8 cellular contexts compared by ENCODE assay signal in genomic region chr17:40313660-40314556, GRCh38. TPM values are rescaled to one million over a fixed set of nuclear protein-coding genes. Genes with fewer than 3 reads are reported as not detected.
DNase-seq lines count a peak whose midpoint lies in the region; ATAC-seq, FAIRE-seq and TF ChIP-seq lines count a peak whose summit lies in the region.

No MANE protein-coding gene starts in this region.

- in situ Hi-C loops in GM12878 (cut with MboI), result no loop called here

- peak overlapping the region; percentile 90 for H2AK5ac ChIP-seq in neuronal stem cell (ENCODE audit: low read depth, low read length)

- H3K18ac ChIP-seq in neuronal stem cell (ENCODE audit: low read length), result no peak overlapping the region

- no peaks in the 10 kb centered on the region for H3K27me3 ChIP-seq in CD8-positive, alpha-beta memory T cell (ENCODE audit: insufficient read depth, low read length, poor library complexity, severe bottlenecking)
- H3K27me3 ChIP-seq in GM12878 (replicated peaks in 1 of 2; ENCODE audit: control insufficient read depth in 2 of 2, insufficient read depth in 2 of 2, low read length in 1 of 2) (no peaks in the 10 kb centered on the region), neuronal stem cell (ENCODE audit: control insufficient read depth in 3 of 3, insufficient read depth in 3 of 3, low read depth in 1 of 3, low read length in 3 of 3) (peaks cover 0 to 12% (median 0%) of the 10 kb centered on the region in 3 experiments)

- no peak overlapping the region for H4K8ac ChIP-seq in neuronal stem cell (ENCODE audit: low read depth, low read length)

- FAIRE-seq in GM12878 (lab: Jason Lieb, UNC), result no peak

- RAD21 ChIA-PET in GM12878 (lab: Charles Lee; ENCODE audit: unreplicated experiment), result interaction anchor here (1.5 to 18.7 kb wide), 3 partner anchors 11 to 41 kb away, joined by 5 to 271 read pairs (median 6); no protein-coding TSS in a partner anchor

- no peak overlapping the region for H3K14ac ChIP-seq in neuronal stem cell (ENCODE audit: low read length)

- TF ChIP-seq CTCF in GM12878 (IDR thresholded peaks at IDR 0.05 in 2 of 3, conservative IDR thresholded peaks at IDR 0.05 in 1 of 3; ENCODE audit: control insufficient read depth in 2 of 3, extremely low read depth in 1 of 3, insufficient read depth in 1 of 3, low read depth in 3 of 3, low read length in 3 of 3), result no peak

- peaks cover 11% of the 10 kb centered on the region for H3K79me2 ChIP-seq in GM12878 (ENCODE audit: control insufficient read depth, insufficient read depth, low read length)

- H2BK15ac ChIP-seq in neuronal stem cell (ENCODE audit: low read length), result peak overlapping the region; percentile 96

- no peaks in the 10 kb centered on the region for H3K36me3 ChIP-seq in CD8-positive, alpha-beta memory T cell (ENCODE audit: insufficient read depth, low read length)
- H3K36me3 ChIP-seq in GM12878 (ENCODE audit: control insufficient read depth in 2 of 2, insufficient read depth in 2 of 2, low read length in 1 of 2) (no peaks in the 10 kb centered on the region; a peak in 1 of 4 replicates), neuronal stem cell (replicated peaks in 1 of 2; ENCODE audit: control insufficient read depth in 2 of 2, insufficient read depth in 2 of 2, low read length in 2 of 2) (no peaks in the 10 kb centered on the region)

- no peaks in the 10 kb centered on the region for H4K20me1 ChIP-seq in GM12878 (ENCODE audit: control insufficient read depth, insufficient read depth)

- POLR2A ChIA-PET in CD8-positive, alpha-beta memory T cell (lab: Charles Lee), result interaction anchor here (1.0 kb wide), 1 partner anchor 43 kb away, joined by 3 read pairs; no protein-coding TSS in a partner anchor
- POLR2A ChIA-PET in GM12878 (lab: Charles Lee), result interaction anchor here (0.6 to 9.8 kb wide), 2 partner anchors 11 to 212 kb away, joined by 3 to 123 read pairs; no protein-coding TSS in a partner anchor

- TF ChIP-seq EP300 in GM12878 (IDR thresholded peaks at IDR 0.05; ENCODE audit: borderline replicate concordance in 1 of 2, control insufficient read depth in 1 of 2, low read depth in 2 of 2, low read length in 2 of 2), result no peak

- H3K9me3 Mint-ChIP-seq in CD8-positive, alpha-beta memory T cell, result no peaks in the 10 kb centered on the region

- no peak overlapping the region for H3K9ac ChIP-seq in GM12878 (ENCODE audit: control insufficient read depth, insufficient read depth, low read length)
- H3K9ac ChIP-seq in neuronal stem cell (ENCODE audit: low read depth, low read length, poor library complexity), result peak overlapping the region; percentile 80

- no peak for TF ChIP-seq POLR2A in GM12878 (IDR thresholded peaks at IDR 0.05; ENCODE audit: low read depth, low read length)

- H3K4ac ChIP-seq in neuronal stem cell (ENCODE audit: low read length), result no peak overlapping the region

- H3K9me3 ChIP-seq in CD8-positive, alpha-beta memory T cell (ENCODE audit: low read length), result no peaks in the 10 kb centered on the region
- H3K9me3 ChIP-seq in GM12878 (replicated peaks; ENCODE audit: control insufficient read depth, insufficient read depth, low read length) (no peaks in the 10 kb centered on the region), neuronal stem cell (replicated peaks in 1 of 2; ENCODE audit: control insufficient read depth in 2 of 2, insufficient read depth in 1 of 2, low read depth in 1 of 2, low read length in 2 of 2) (peaks cover 0 to 3% of the 10 kb centered on the region in 2 donors)

- 77% methylated on average over 5 of the region's 7 CpGs for WGBS in GM12878 (ENCODE audit: insufficient coverage, insufficient replicate concordance, low lambda C conversion rate, missing lambda C conversion rate)
- no CpG with 5 or more reads among the region's 7 CpGs for WGBS in neuronal stem cell (ENCODE audit: extremely low coverage in 2 of 2, insufficient read length in 2 of 2, insufficient replicate concordance in 1 of 2), 2 donors

- H3K23ac ChIP-seq in neuronal stem cell (ENCODE audit: low read depth, low read length, poor library complexity), result no peak overlapping the region

- no peak overlapping the region for H2BK12ac ChIP-seq in neuronal stem cell (ENCODE audit: low read length)

- SMC1A ChIA-PET in GM12878 (lab: Charles Lee; ENCODE audit: uncharacterized antibody, unreplicated experiment), result interaction anchor here (1.7 kb wide), 1 partner anchor 41 kb away, joined by 4 read pairs; no protein-coding TSS in a partner anchor

- H3K79me1 ChIP-seq in neuronal stem cell (ENCODE audit: low read depth, low read length), result peaks cover 2% of the 10 kb centered on the region

- H3K4me1 Mint-ChIP-seq in CD8-positive, alpha-beta memory T cell, result peaks cover 16 to 48% (median 47%) of the 10 kb centered on the region in 3 donors

- H3K36me3 Mint-ChIP-seq in CD8-positive, alpha-beta memory T cell, result peaks cover 0 to 4% (median 0%) of the 10 kb centered on the region in 3 donors

- H4K91ac ChIP-seq in neuronal stem cell (ENCODE audit: low read depth, low read length, poor library complexity), result no peak overlapping the region

- ATAC-seq in GM12878 (no peak), HG03159 (IDR thresholded peaks at IDR 0.05; ENCODE audit: unreplicated experiment) (no peak)

- H3K4me2 ChIP-seq in GM12878 (ENCODE audit: control insufficient read depth, insufficient read depth) (peak overlapping the region; percentile 71), neuronal stem cell (ENCODE audit: insufficient read depth, low read length, poor library complexity, severe bottlenecking) (no peak overlapping the region)

- no peak overlapping the region for H3K27ac ChIP-seq in CD8-positive, alpha-beta memory T cell (ENCODE audit: low read depth, low read length)
- no peak overlapping the region for H3K27ac ChIP-seq in GM12878 (ENCODE audit: control insufficient read depth, insufficient read depth)
- H3K27ac ChIP-seq in neuronal stem cell (replicated peaks; ENCODE audit: low read length), result no peak overlapping the region

- peaks cover 66% of the 10 kb centered on the region for H3K4me1 ChIP-seq in CD8-positive, alpha-beta memory T cell (ENCODE audit: insufficient read depth, low read length)
- peaks cover 62% of the 10 kb centered on the region for H3K4me1 ChIP-seq in GM12878 (ENCODE audit: control insufficient read depth, insufficient read depth, low read length)
- H3K4me1 ChIP-seq in neuronal stem cell (ENCODE audit: control insufficient read depth in 2 of 2, insufficient read depth in 1 of 2, low read depth in 1 of 2, low read length in 2 of 2), result peaks cover 19 to 27% of the 10 kb centered on the region in 2 donors

- no peak overlapping the region for H3K4me3 ChIP-seq in CD8-positive, alpha-beta memory T cell (ENCODE audit: low read length)
- no peak overlapping the region for H3K4me3 ChIP-seq in GM12878
- H3K4me3 ChIP-seq in neuronal stem cell (ENCODE audit: low read length in 2 of 2), result no peak overlapping the region

- H3K27me3 Mint-ChIP-seq in CD8-positive, alpha-beta memory T cell, result no peaks in the 10 kb centered on the region

- no TSS peak for BruUV-seq in GM12878 (replicated peaks; lab: Mats Ljungman, UMichigan)

- H2AFZ ChIP-seq in GM12878 (ENCODE audit: control insufficient read depth, low read depth, low read length) (no peak overlapping the region), neuronal stem cell (ENCODE audit: low read length) (no peak overlapping the region)

- CTCF ChIA-PET in CD8-positive, alpha-beta memory T cell (lab: Charles Lee), result interaction anchor here (1.7 to 17.8 kb wide), 4 partner anchors 8 to 43 kb away, joined by 6 to 365 read pairs (median 55); partner anchors contain the start of gene RARA
- CTCF ChIA-PET in GM12878 (lab: Yijun Ruan, JAX), result interaction anchor here (1.9 to 5.5 kb wide), 2 partner anchors 24 to 41 kb away, joined by 5 to 23 read pairs; no protein-coding TSS in a partner anchor

- no peak overlapping the region for H2BK120ac ChIP-seq in neuronal stem cell (ENCODE audit: low read depth, low read length)

- no peak for DNase-seq in CD8-positive, alpha-beta memory T cell
- DNase-seq in NCI-H128 (lab: John Stamatoyannopoulos, UW; ENCODE audit: unreplicated experiment) (peak; percentile 19), GM12878 (ENCODE audit: low read depth, low spot score) (no peak), neuronal stem cell (ENCODE audit: low spot score) (no peak), dedifferentiated amniotic fluid mesenchymal stem cell (ENCODE audit: extremely low spot score) (no peak), CD1c-positive myeloid dendritic cell (ENCODE audit: extremely low spot score) (no peak), medulla oblongata (ENCODE audit: extremely low spot score) (no peak)

- H3K27ac Mint-ChIP-seq in CD8-positive, alpha-beta memory T cell, result peak overlapping the region in 7 of 8 donors; percentile 81 to 97 (median 90)

- TF ChIP-seq RAD21 in GM12878 (IDR thresholded peaks at IDR 0.05; ENCODE audit: insufficient read depth, low read depth, low read length), result no peak

- intact Hi-C loops in GM12878 (cut with micrococcal nuclease; ENCODE audit: unreplicated experiment), result loop anchor here (10.0 kb wide), 1 partner anchor 101 kb away; the partner anchor contains the start of gene TOP2A

- peak overlapping the region in 5 of 7 donors; percentile 26 to 73 (median 59) for H3K4me3 Mint-ChIP-seq in CD8-positive, alpha-beta memory T cell

- H2BK5ac ChIP-seq in neuronal stem cell (ENCODE audit: low read length), result peak overlapping the region; percentile 16

RNA-seq across cellular contexts. Expression of gene RARA, which starts 4.9 kb away (rescaled TPM):
- 10 to 100 TPM; 37.4 to 37.8 TPM for total RNA-seq in CD8-positive, alpha-beta memory T cell
- polyA plus RNA-seq in CD8-positive, alpha-beta memory T cell, result 14.0 TPM
- 30.5 and 34.4 TPM in 2 replicates for total RNA-seq in GM12878 (2013; cell fraction: nucleolus; rRNA removed)
- total RNA-seq in GM12878 (2014; rRNA removed) (15.5 and 17.3 TPM in 2 replicates), GM12878 (2014; rRNA removed; fragmentation: Illumina TruSeq; extraction: Trizol) (7.7 and 9.7 TPM in 2 replicates), GM12878 (2021) (33.6 and 34.8 TPM in 2 replicates)
- polyA plus RNA-seq in GM12878 (2011; ENCODE audit: low read depth), result 12.0 TPM
- polyA plus RNA-seq in GM12878 (2011; rRNA removed) (3.1 and 7.8 TPM in 2 replicates), GM12878 (2014; fragmentation: Illumina TruSeq; extraction: Trizol) (8.0 and 23.8 TPM in 2 replicates), GM12878 (2014; fragmentation: Nextera tagmentation; extraction: Ambion mirVana) (under 1 TPM; 0.13 to 0.16 TPM), GM12878 (2014; rRNA removed) (14.3 and 20.2 TPM in 2 replicates), GM12878 (2016; fragmentation: Nextera tagmentation; extraction: Ambion mirVana) (10 to 100 TPM; 12.9 to 15.4 TPM)
- polyA plus RNA-seq in GM12878 (2011; cell fraction: cytosol; rRNA removed), result 10.0 and 13.4 TPM in 2 replicates
- polyA plus RNA-seq in GM12878 (2011; cell fraction: nucleus; rRNA removed), result 29.2 and 38.2 TPM in 2 replicates
- polyA plus RNA-seq in GM12878 (2012), result 23.0 and 26.5 TPM in 2 replicates
- polyA minus RNA-seq in GM12878 (2011; rRNA and poly(A)+ RNA removed), result 8.7 and 13.7 TPM in 2 replicates
- 15.1 and 20.3 TPM in 2 replicates for polyA minus RNA-seq in GM12878 (2011; cell fraction: cytosol; rRNA and poly(A)+ RNA removed)
- 9.7 and 15.5 TPM in 2 replicates for polyA minus RNA-seq in GM12878 (2011; cell fraction: nucleus; rRNA and poly(A)+ RNA removed)
- 14.9 TPM for polyA plus RNA-seq in neuronal stem cell (2013, experiment 1 of 2)
- 15.3 TPM for polyA plus RNA-seq in neuronal stem cell (2013, experiment 2 of 2)

RNA-seq across cellular contexts. Expression of gene CDC6, which starts 26.2 kb away (rescaled TPM):
- 100 to 1,000 TPM; 107 to 110 TPM for total RNA-seq in CD8-positive, alpha-beta memory T cell
- 0.49 TPM for polyA plus RNA-seq in CD8-positive, alpha-beta memory T cell
- total RNA-seq in GM12878 (2013; cell fraction: nucleolus; rRNA removed), result 25.9 and 32.3 TPM in 2 replicates
- total RNA-seq in GM12878 (2014; rRNA removed), result 39.0 and 43.8 TPM in 2 replicates
- total RNA-seq in GM12878 (2014; rRNA removed; fragmentation: Illumina TruSeq; extraction: Trizol), result 46.8 and 53.0 TPM in 2 replicates
- 47.7 and 52.0 TPM in 2 replicates for total RNA-seq in GM12878 (2021)
- polyA plus RNA-seq in GM12878 (2011; ENCODE audit: low read depth), result 20.0 TPM
- 43.1 and 48.5 TPM in 2 replicates for polyA plus RNA-seq in GM12878 (2011; rRNA removed)
- 18.9 and 20.1 TPM in 2 replicates for polyA plus RNA-seq in GM12878 (2011; cell fraction: cytosol; rRNA removed)
- 18.7 and 26.9 TPM in 2 replicates for polyA plus RNA-seq in GM12878 (2011; cell fraction: nucleus; rRNA removed)
- polyA plus RNA-seq in GM12878 (2012), result 18.9 and 19.5 TPM in 2 replicates
- polyA plus RNA-seq in GM12878 (2014; fragmentation: Illumina TruSeq; extraction: Trizol), result 54.4 and 59.6 TPM in 2 replicates
- polyA plus RNA-seq in GM12878 (2014; fragmentation: Nextera tagmentation; extraction: Ambion mirVana), result 10 to 100 TPM; 13.3 to 18.6 TPM
- polyA plus RNA-seq in GM12878 (2014; rRNA removed), result 25.9 and 26.3 TPM in 2 replicates
- polyA plus RNA-seq in GM12878 (2016; fragmentation: Nextera tagmentation; extraction: Ambion mirVana), result 10 to 100 TPM; 59.3 to 60.9 TPM
- polyA minus RNA-seq in GM12878 (2011; rRNA and poly(A)+ RNA removed), result 15.8 and 24.1 TPM in 2 replicates
- 9.6 and 10.5 TPM in 2 replicates for polyA minus RNA-seq in GM12878 (2011; cell fraction: cytosol; rRNA and poly(A)+ RNA removed)
- polyA minus RNA-seq in GM12878 (2011; cell fraction: nucleus; rRNA and poly(A)+ RNA removed), result 12.3 and 28.6 TPM in 2 replicates
- 31.8 TPM for polyA plus RNA-seq in neuronal stem cell (2013, experiment 1 of 2)
- 32.6 TPM for polyA plus RNA-seq in neuronal stem cell (2013, experiment 2 of 2)

RNA-seq across cellular contexts. Expression of gene GJD3, which starts 50.6 kb away (rescaled TPM):
- total RNA-seq in CD8-positive, alpha-beta memory T cell, result under 1 TPM in 1 of 2 experiments, not detected in 1; 0.24 TPM
- polyA plus RNA-seq in CD8-positive, alpha-beta memory T cell, result 0.40 TPM
- total RNA-seq in GM12878 (2013; cell fraction: nucleolus; rRNA removed), result not detected in 2 replicates
- total RNA-seq in GM12878 (2014; rRNA removed), result not detected in 2 replicates
- not detected in 2 replicates for total RNA-seq in GM12878 (2014; rRNA removed; fragmentation: Illumina TruSeq; extraction: Trizol)
- total RNA-seq in GM12878 (2021), result not detected in 2 replicates
- not detected for polyA plus RNA-seq in GM12878 (2011; ENCODE audit: low read depth)
- polyA plus RNA-seq in GM12878 (2011; rRNA removed), result not detected in 2 replicates
- polyA plus RNA-seq in GM12878 (2011; cell fraction: cytosol; rRNA removed), result not detected in 2 replicates
- not detected in 2 replicates for polyA plus RNA-seq in GM12878 (2011; cell fraction: nucleus; rRNA removed)
- polyA plus RNA-seq in GM12878 (2012), result not detected in 2 replicates
- not detected in 2 replicates for polyA plus RNA-seq in GM12878 (2014; fragmentation: Illumina TruSeq; extraction: Trizol)
- not detected for polyA plus RNA-seq in GM12878 (2014; fragmentation: Nextera tagmentation; extraction: Ambion mirVana)
- not detected in 2 replicates for polyA plus RNA-seq in GM12878 (2014; rRNA removed)
- 1 to 10 TPM in 1 of 2 experiments, not detected in 1; 1.6 TPM for polyA plus RNA-seq in GM12878 (2016; fragmentation: Nextera tagmentation; extraction: Ambion mirVana)
- not detected in 2 replicates for polyA minus RNA-seq in GM12878 (2011; rRNA and poly(A)+ RNA removed)
- polyA minus RNA-seq in GM12878 (2011; cell fraction: cytosol; rRNA and poly(A)+ RNA removed), result not detected in 2 replicates
- not detected in 2 replicates for polyA minus RNA-seq in GM12878 (2011; cell fraction: nucleus; rRNA and poly(A)+ RNA removed)
- 0.08 TPM for polyA plus RNA-seq in neuronal stem cell (2013, experiment 1 of 2)
- polyA plus RNA-seq in neuronal stem cell (2013, experiment 2 of 2), result 0.07 TPM
